Comparison of ENCODE assay signal across 14 cellular contexts in the genomic region with DNA sequence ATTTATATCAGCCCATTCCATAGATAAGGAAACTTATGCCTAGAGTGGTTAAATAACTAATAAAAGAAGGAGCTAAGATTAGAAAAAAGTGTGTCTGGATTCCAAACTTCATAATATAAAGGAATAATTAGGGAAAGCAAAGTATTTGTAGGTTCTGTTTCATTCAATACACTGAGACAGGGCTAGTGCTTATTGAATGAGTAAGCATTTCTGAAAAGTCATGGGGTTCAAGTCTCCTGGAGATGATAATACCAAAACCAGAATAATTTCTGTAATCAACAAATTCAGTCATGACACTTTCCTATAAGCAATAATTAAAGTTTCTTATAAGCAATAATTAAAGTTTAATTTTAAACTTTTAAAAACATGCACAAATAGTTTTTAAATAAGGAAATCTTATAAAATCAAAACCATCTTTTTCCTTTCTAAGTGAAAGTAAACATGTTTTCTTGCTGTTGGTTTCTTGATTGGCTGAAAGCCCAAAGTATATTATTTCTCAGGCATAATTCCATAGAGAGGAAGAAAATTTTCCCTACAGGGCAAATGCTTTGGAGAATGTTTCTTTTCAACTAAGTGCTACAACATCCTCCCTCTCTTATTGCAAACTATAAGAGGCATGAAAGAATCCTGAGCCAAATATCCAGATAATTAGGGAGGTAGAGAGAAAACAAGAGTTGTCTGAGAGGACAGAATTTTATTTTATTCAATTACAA.
"Had no signal": no experiment of that assay in that cellular context is flagged by ENCODE, and none has a peak within 500 bp of the region (broad histone marks: within the 10 kb centered on the region; RNA-seq: fewer than 3 reads in every experiment).

No MANE protein-coding gene starts in this region.

- H3K27ac ChIP-seq: coronary artery, foreskin keratinocyte, thyroid gland, uterus had no signal

- DNase-seq: activated CD4-positive, alpha-beta memory T cell treated with anti-CD3 and anti-CD28 coated beads for 36 hours; activated naive CD8-positive, alpha-beta T cell treated with anti-CD3 and anti-CD28 coated beads, Interleukin-2, amount 10 ng/mL, durations not matched to agents 7 days and 5 days; aorta; effector memory CD4-positive, alpha-beta T cell; head of caudate nucleus; nephron progenitor cell; stimulated activated CD4-positive, alpha-beta T cell treated with anti-CD3 and anti-CD28 coated beads, Interleukin-15, amount 100 ng/mL, for 24 hours; thyroid gland; uterus had no signal

- H3K27ac Mint-ChIP-seq: activated CD4-positive, alpha-beta memory T cell treated with anti-CD3 and anti-CD28 coated beads for 36 hours; activated naive CD8-positive, alpha-beta T cell treated with anti-CD3 and anti-CD28 coated beads, Interleukin-2, amount 10 ng/mL, durations not matched to agents 7 days and 5 days; memory B cell; nephron progenitor cell had no signal

- ATAC-seq: activated CD4-positive, CD25-positive, alpha-beta regulatory T cell treated with anti-CD3 and anti-CD28 coated beads, Interleukin-2, amount 50 U/mL, for 24 hours; foreskin keratinocyte; left lobe of liver had no signal

- H3K4me3 ChIP-seq: coronary artery, thyroid gland, uterus had no signal

- H3K36me3 Mint-ChIP-seq: activated CD4-positive, alpha-beta memory T cell treated with anti-CD3 and anti-CD28 coated beads for 36 hours; activated naive CD8-positive, alpha-beta T cell treated with anti-CD3 and anti-CD28 coated beads, Interleukin-2, amount 10 ng/mL, durations not matched to agents 7 days and 5 days; memory B cell had no signal

- H3K4me1 Mint-ChIP-seq: activated naive CD8-positive, alpha-beta T cell treated with anti-CD3 and anti-CD28 coated beads, Interleukin-2, amount 10 ng/mL, durations not matched to agents 7 days and 5 days; memory B cell; nephron progenitor cell had no signal

- H3K27me3 Mint-ChIP-seq: activated CD4-positive, alpha-beta memory T cell treated with anti-CD3 and anti-CD28 coated beads for 36 hours; activated naive CD8-positive, alpha-beta T cell treated with anti-CD3 and anti-CD28 coated beads, Interleukin-2, amount 10 ng/mL, durations not matched to agents 7 days and 5 days; memory B cell had no signal

- H3K36me3 ChIP-seq: thyroid gland, uterus had no signal

- H3K4me1 ChIP-seq: foreskin keratinocyte, thyroid gland, uterus had no signal

- H3K9me3 ChIP-seq: thyroid gland, uterus had no signal

- H3K27me3 ChIP-seq: foreskin keratinocyte, thyroid gland, uterus had no signal

- H3K4me3 Mint-ChIP-seq: activated CD4-positive, alpha-beta memory T cell treated with anti-CD3 and anti-CD28 coated beads for 36 hours; activated naive CD8-positive, alpha-beta T cell treated with anti-CD3 and anti-CD28 coated beads, Interleukin-2, amount 10 ng/mL, durations not matched to agents 7 days and 5 days; memory B cell; nephron progenitor cell had no signal
